8 cellular contexts compared by ENCODE assay signal in the genomic region with DNA sequence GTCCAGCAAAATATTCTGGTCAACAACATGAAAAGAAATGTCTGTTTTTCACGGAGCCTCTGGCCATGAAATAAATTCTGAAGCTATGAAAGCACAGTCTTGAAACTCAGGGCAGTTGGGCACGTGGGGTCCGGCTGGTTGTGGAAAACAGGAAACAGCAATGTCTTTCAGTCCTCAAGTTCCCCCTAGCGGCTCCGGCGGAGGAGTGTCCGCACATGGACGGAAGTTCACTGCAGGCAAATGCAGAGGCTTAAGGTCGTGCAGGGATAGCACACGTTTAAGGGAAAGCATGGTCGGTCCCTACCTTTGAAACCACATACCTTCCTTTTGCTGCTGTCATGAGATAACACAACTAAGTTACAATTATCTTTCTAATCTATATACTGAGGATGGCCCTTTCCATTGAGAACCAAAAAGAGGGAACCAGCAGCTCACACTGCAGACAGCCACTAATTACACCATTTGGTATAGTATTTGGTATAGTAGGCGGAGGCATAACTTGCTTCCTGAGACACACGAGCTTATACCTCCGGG. TPM values are rescaled to one million over a fixed set of nuclear protein-coding genes. Genes with fewer than 3 reads are reported as not detected.
DNase-seq lines count a peak whose midpoint lies in the region; ATAC-seq, FAIRE-seq and TF ChIP-seq lines count a peak whose summit lies in the region.

No MANE protein-coding gene starts in this region.

- intact Hi-C loops in kidney (cut with DNase I), result loop anchor here (10.0 kb wide), 1 partner anchor 220 kb away; no protein-coding TSS in a partner anchor

- POLR2A ChIA-PET in WTC11 (lab: Charles Lee), result interaction anchor here (0.7 to 1.0 kb wide), 2 partner anchors 228 to 608 kb away, joined by 3 to 6 read pairs; no protein-coding TSS in a partner anchor

- ATAC-seq in GM18909 (IDR thresholded peaks at IDR 0.05; ENCODE audit: poor library complexity, unreplicated experiment) (peak; percentile 91), HG03175 (IDR thresholded peaks at IDR 0.05; ENCODE audit: unreplicated experiment) (peak; percentile 94), WTC11 (peak; percentile 96)

- H3K9ac ChIP-seq in kidney (ENCODE audit: low read length in 2 of 2), result no peak overlapping the region

- H3K9me3 Mint-ChIP-seq in WTC11, result no peaks in the 10 kb centered on the region; the same call in 1 of the 2 replicates

- CTCF ChIA-PET in WTC11 (lab: Charles Lee), result interaction anchor here (0.5 to 4.9 kb wide), 45 partner anchors 11 to 802 kb away, joined by 3 to 100 read pairs (median 5); partner anchors contain the start of gene NFATC2

- H3K27me3 Mint-ChIP-seq in WTC11 (ENCODE audit: low read depth), result no peaks in the 10 kb centered on the region; the same call in 1 of the 2 replicates

- peak; percentile 71 for DNase-seq in AG09309 (ENCODE audit: low read depth)
- peak; percentile 65 for DNase-seq in NCI-H345 treated with DMSO at 0.1 percent for 48 hours (lab: John Stamatoyannopoulos, UW; ENCODE audit: unreplicated experiment)
- peak; percentile 84 for DNase-seq in WTC11 (ENCODE audit: low spot score)
- peak; percentile 64 for DNase-seq in bronchial epithelial cell (ENCODE audit: low read depth)
- peak; percentile 94 for DNase-seq in kidney
- DNase-seq in stimulated activated CD4-positive, alpha-beta T cell treated with anti-CD3 and anti-CD28 coated beads, Interleukin-1b, Interleukin-23, amount 100 ng/mL, for 48 hours, result peak; percentile 82

- H3K36me3 Mint-ChIP-seq in WTC11, result no peaks in the 10 kb centered on the region

- peak; percentile 95 for TF ChIP-seq CTCF in AG09309 (IDR thresholded peaks at IDR 0.05; ENCODE audit: control insufficient read depth, insufficient read depth, low read depth, low read length, missing control alignments)
- TF ChIP-seq CTCF in WTC11 (IDR thresholded peaks at IDR 0.05), result peak; percentile 61
- peak; percentile 91 for TF ChIP-seq CTCF in bronchial epithelial cell (IDR thresholded peaks at IDR 0.05; ENCODE audit: insufficient read depth, low read length, severe bottlenecking)
- peak; percentile 92 for TF ChIP-seq CTCF in kidney (IDR thresholded peaks at IDR 0.05; ENCODE audit: borderline replicate concordance, extremely low read depth, insufficient read depth)

- no peak overlapping the region for H3K4me3 Mint-ChIP-seq in WTC11

- H3K27ac Mint-ChIP-seq in WTC11, result no peak overlapping the region

- peaks cover 44% of the 10 kb centered on the region for H3K4me1 Mint-ChIP-seq in WTC11

- peaks cover 0 to 7% of the 10 kb centered on the region in 2 donors for H3K4me1 ChIP-seq in kidney (ENCODE audit: control insufficient read depth in 1 of 2, insufficient read depth in 1 of 2, low read depth in 1 of 2, low read length in 2 of 2)

- H3K4me3 ChIP-seq in AG09309 (ENCODE audit: control insufficient read depth, low read depth, low read length), result no peak overlapping the region
- H3K4me3 ChIP-seq in bronchial epithelial cell (ENCODE audit: low read depth, low read length), result no peak overlapping the region
- no peak overlapping the region for H3K4me3 ChIP-seq in kidney (ENCODE audit: low read length in 2 of 2)

- peak; percentile 13 for FAIRE-seq in bronchial epithelial cell (lab: Jason Lieb, UNC)
- FAIRE-seq in kidney (lab: Jason Lieb, UNC), result peak; percentile 71

- peak overlapping the region in 1 of 2 donors; percentile 5 for H3K27ac ChIP-seq in kidney (ENCODE audit: low read depth in 2 of 2, low read length in 2 of 2)

- H3K27me3 ChIP-seq in bronchial epithelial cell (ENCODE audit: control insufficient read depth, insufficient read depth, low read length), result no peaks in the 10 kb centered on the region

- no peaks in the 10 kb centered on the region for H3K9me3 ChIP-seq in kidney (ENCODE audit: control insufficient read depth in 1 of 2, low read length in 2 of 2)

- H3K36me3 ChIP-seq in bronchial epithelial cell (ENCODE audit: control insufficient read depth, insufficient read depth, low read length) (peaks cover 1% of the 10 kb centered on the region), kidney (ENCODE audit: control insufficient read depth in 1 of 2, insufficient read depth in 2 of 2, low read length in 2 of 2) (no peaks in the 10 kb centered on the region)

TF ChIP-seq in WTC11, 78 proteins besides CTCF, POLR2A, EP300 and RAD21 (continues in another document):
- TF ChIP-seq, protein P1, sequence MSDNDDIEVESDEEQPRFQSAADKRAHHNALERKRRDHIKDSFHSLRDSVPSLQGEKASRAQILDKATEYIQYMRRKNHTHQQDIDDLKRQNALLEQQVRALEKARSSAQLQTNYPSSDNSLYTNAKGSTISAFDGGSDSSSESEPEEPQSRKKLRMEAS (CRISPR knock-in tag; IDR thresholded peaks at IDR 0.05), result peak; percentile 81
- no peak for TF ChIP-seq CDX4 (CRISPR knock-in tag; IDR thresholded peaks at IDR 0.05; ENCODE audit: borderline replicate concordance)
- TF ChIP-seq CBFB (CRISPR knock-in tag; IDR thresholded peaks at IDR 0.05; ENCODE audit: low read depth), result no peak
- TF ChIP-seq SMAD3 (CRISPR knock-in tag; IDR thresholded peaks at IDR 0.05; ENCODE audit: borderline replicate concordance), result peak; percentile 47; the same call in 1 of the 2 replicates
- TF ChIP-seq NFYB (CRISPR knock-in tag; conservative IDR thresholded peaks at IDR 0.05; ENCODE audit: low read depth), result no peak
- TF ChIP-seq EMX1 (CRISPR knock-in tag; IDR thresholded peaks at IDR 0.05), result no peak
- TF ChIP-seq NR2C2 (CRISPR knock-in tag; IDR thresholded peaks at IDR 0.05), result no peak
- TF ChIP-seq, protein P2, sequence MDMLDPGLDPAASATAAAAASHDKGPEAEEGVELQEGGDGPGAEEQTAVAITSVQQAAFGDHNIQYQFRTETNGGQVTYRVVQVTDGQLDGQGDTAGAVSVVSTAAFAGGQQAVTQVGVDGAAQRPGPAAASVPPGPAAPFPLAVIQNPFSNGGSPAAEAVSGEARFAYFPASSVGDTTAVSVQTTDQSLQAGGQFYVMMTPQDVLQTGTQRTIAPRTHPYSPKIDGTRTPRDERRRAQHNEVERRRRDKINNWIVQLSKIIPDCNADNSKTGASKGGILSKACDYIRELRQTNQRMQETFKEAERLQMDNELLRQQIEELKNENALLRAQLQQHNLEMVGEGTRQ (CRISPR knock-in tag; IDR thresholded peaks at IDR 0.05), result peak; percentile 78
- TF ChIP-seq NR1H2 (CRISPR knock-in tag; IDR thresholded peaks at IDR 0.05), result no peak
- TF ChIP-seq, protein P3, sequence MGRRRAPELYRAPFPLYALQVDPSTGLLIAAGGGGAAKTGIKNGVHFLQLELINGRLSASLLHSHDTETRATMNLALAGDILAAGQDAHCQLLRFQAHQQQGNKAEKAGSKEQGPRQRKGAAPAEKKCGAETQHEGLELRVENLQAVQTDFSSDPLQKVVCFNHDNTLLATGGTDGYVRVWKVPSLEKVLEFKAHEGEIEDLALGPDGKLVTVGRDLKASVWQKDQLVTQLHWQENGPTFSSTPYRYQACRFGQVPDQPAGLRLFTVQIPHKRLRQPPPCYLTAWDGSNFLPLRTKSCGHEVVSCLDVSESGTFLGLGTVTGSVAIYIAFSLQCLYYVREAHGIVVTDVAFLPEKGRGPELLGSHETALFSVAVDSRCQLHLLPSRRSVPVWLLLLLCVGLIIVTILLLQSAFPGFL (CRISPR knock-in tag; IDR thresholded peaks at IDR 0.05; ENCODE audit: borderline replicate concordance), result no peak
- TF ChIP-seq ZNF423 (CRISPR knock-in tag; IDR thresholded peaks at IDR 0.05), result no peak
- TF ChIP-seq FOXP1 (CRISPR knock-in tag; IDR thresholded peaks at IDR 0.05; ENCODE audit: borderline replicate concordance), result no peak
- TF ChIP-seq E2F1 (CRISPR knock-in tag; IDR thresholded peaks at IDR 0.05), result no peak
- 0 out of 2 replicates have a peak, but pooled peaks have one; percentile 37 for TF ChIP-seq GABPB1 (CRISPR knock-in tag; IDR thresholded peaks at IDR 0.05)
- peak; percentile 83 for TF ChIP-seq USF1 (CRISPR knock-in tag; IDR thresholded peaks at IDR 0.05)
- TF ChIP-seq FOXK1 (CRISPR knock-in tag; IDR thresholded peaks at IDR 0.05), result 0 out of 2 replicates have a peak, but pooled peaks have one; percentile 34
- TF ChIP-seq SP1 (CRISPR knock-in tag; conservative IDR thresholded peaks at IDR 0.05), result peak; percentile 54; the same call in 1 of the 2 replicates

RNA-seq across cellular contexts. Expression of gene NFATC2, which starts 52.5 kb away (rescaled TPM):
- total RNA-seq in WTC11 (2021) (1.7 to 3.0 TPM (median 2.3 TPM) in 3 replicates), bronchial epithelial cell (under 0.01 TPM in 1 of 2 replicates, not detected in the other), kidney (10.5 TPM)
- 0.73 TPM for polyA plus RNA-seq in kidney (ENCODE audit: insufficient read depth, low read depth, low replicate concordance)
